ENCODE assay signal across 12 cellular contexts in the genomic region with DNA sequence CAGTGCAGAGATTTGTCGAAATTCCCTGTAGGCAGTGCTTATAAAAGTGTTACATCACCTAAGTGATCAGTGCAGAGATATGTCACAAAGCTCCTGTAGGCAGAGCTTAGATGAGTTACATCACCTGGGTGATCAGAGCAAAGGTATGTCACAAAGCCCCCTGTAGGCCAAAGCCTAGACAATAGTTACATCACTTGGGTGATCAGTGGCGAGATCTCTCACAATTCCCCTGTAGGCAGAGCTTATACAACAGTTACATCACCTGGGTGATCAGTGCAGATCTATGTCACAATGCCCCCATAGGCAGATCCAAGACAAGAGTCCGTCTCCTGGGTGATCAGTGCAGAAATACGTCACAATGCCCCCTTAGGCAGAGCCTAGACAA. TPM values are rescaled to one million over a fixed set of nuclear protein-coding genes. Genes with fewer than 3 reads are reported as not detected.
DNase-seq lines count a peak whose midpoint lies in the region; ATAC-seq and TF ChIP-seq lines count a peak whose summit lies in the region.
"Not testable (repeated sequence)": the region's sequence is repeated elsewhere in the genome, so short reads cannot be mapped to it uniquely, and the experiment has no call there.
"Had no signal": no experiment of that assay in that cellular context is flagged by ENCODE, and none has a peak within 500 bp of the region (broad histone marks: within the 10 kb centered on the region; RNA-seq: fewer than 3 reads in every experiment).

No MANE protein-coding gene starts in this region.

- peaks cover 0 to 13% (median 9%) of the 10 kb centered on the region in 11 donors for H3K9me3 Mint-ChIP-seq in naive thymus-derived CD4-positive, alpha-beta T cell

- not testable (repeated sequence) for H3K27me3 ChIP-seq in heart right ventricle; naive thymus-derived CD4-positive, alpha-beta T cell (ENCODE audit: control insufficient read depth in 2 of 2, insufficient read depth in 2 of 2, low read length in 2 of 2); upper lobe of right lung

- not testable (repeated sequence) for TF ChIP-seq CTCF in heart right ventricle (IDR thresholded peaks at IDR 0.05); upper lobe of right lung (IDR thresholded peaks at IDR 0.05)

- H3K4me1 ChIP-seq in heart right ventricle; naive thymus-derived CD4-positive, alpha-beta T cell (ENCODE audit: control insufficient read depth in 2 of 2, insufficient read depth in 2 of 2, low read length in 2 of 2); upper lobe of right lung: not testable (repeated sequence)

- ATAC-seq in GM19452 (IDR thresholded peaks at IDR 0.05; ENCODE audit: unreplicated experiment) (peak; percentile 2), GM21717 (IDR thresholded peaks at IDR 0.05; ENCODE audit: unreplicated experiment) (peak; percentile 9), HG02840 (IDR thresholded peaks at IDR 0.05; ENCODE audit: low FRiP score, unreplicated experiment) (peak; percentile 23), HG03196 (IDR thresholded peaks at IDR 0.05; ENCODE audit: unreplicated experiment) (peak; percentile 8), T-helper 17 cell (peak; percentile 13), heart right ventricle (peak in 5 of 8 donors; percentile 7 to 61 (median 32)), upper lobe of right lung (peak; percentile 12)
- peak; percentile 26 for ATAC-seq in naive thymus-derived CD4-positive, alpha-beta T cell

- not testable (repeated sequence) for H3K27me3 Mint-ChIP-seq in T-helper 17 cell; naive thymus-derived CD4-positive, alpha-beta T cell

- not testable (repeated sequence) for H3K4me3 ChIP-seq in heart right ventricle; naive thymus-derived CD4-positive, alpha-beta T cell (ENCODE audit: low read length); upper lobe of right lung

- not testable (repeated sequence) for H3K36me3 Mint-ChIP-seq in T-helper 17 cell (ENCODE audit: low read depth); naive thymus-derived CD4-positive, alpha-beta T cell

- H3K27ac ChIP-seq in heart right ventricle; naive thymus-derived CD4-positive, alpha-beta T cell (ENCODE audit: low read depth, low read length); upper lobe of right lung: not testable (repeated sequence)

- WGBS in heart right ventricle, 2 donors, result 31 to 40% methylated on average over 3 of the region's 4 CpGs

- not testable (repeated sequence) for DNase-seq in T-helper 17 cell; heart right ventricle; naive thymus-derived CD4-positive, alpha-beta T cell; upper lobe of right lung

- not testable (repeated sequence) for H3K9me3 ChIP-seq in T-helper 17 cell (ENCODE audit: control insufficient read depth, low read length, poor library complexity, severe bottlenecking); heart right ventricle; naive thymus-derived CD4-positive, alpha-beta T cell (ENCODE audit: control insufficient read depth in 2 of 3, low read length in 3 of 3); upper lobe of right lung

- intact Hi-C loops in heart right ventricle (cut with DNase I); naive thymus-derived CD4-positive, alpha-beta T cell (cut with micrococcal nuclease); upper lobe of right lung (cut with DNase I): not testable (repeated sequence)

- H3K36me3 ChIP-seq in heart right ventricle; naive thymus-derived CD4-positive, alpha-beta T cell (ENCODE audit: control insufficient read depth in 2 of 3, insufficient read depth in 3 of 3, low read length in 3 of 3); upper lobe of right lung: not testable (repeated sequence)

- CTCF ChIA-PET in naive thymus-derived CD4-positive, alpha-beta T cell (lab: Charles Lee), result not testable (repeated sequence)

- POLR2A ChIA-PET in naive thymus-derived CD4-positive, alpha-beta T cell (lab: Charles Lee), result not testable (repeated sequence)

- not testable (repeated sequence) for H3K4me3 Mint-ChIP-seq in T-helper 17 cell; naive thymus-derived CD4-positive, alpha-beta T cell

- not testable (repeated sequence) for H3K4me1 Mint-ChIP-seq in T-helper 17 cell; naive thymus-derived CD4-positive, alpha-beta T cell

- H3K27ac Mint-ChIP-seq in T-helper 17 cell; naive thymus-derived CD4-positive, alpha-beta T cell: not testable (repeated sequence)

RNA-seq across cellular contexts. Expression of a gene that starts 5.0 kb away (rescaled TPM):
- not detected for total RNA-seq in T-helper 17 cell
- not detected for total RNA-seq in heart right ventricle
- polyA plus RNA-seq in heart right ventricle, result not detected
- total RNA-seq in naive thymus-derived CD4-positive, alpha-beta T cell, result not detected
- not detected for polyA plus RNA-seq in naive thymus-derived CD4-positive, alpha-beta T cell
- not detected for total RNA-seq in upper lobe of right lung
- total RNA-seq: Calu3; CD8-positive, alpha-beta T cell; PC-9; SK-MEL-5 had no signal
